In the genomic region with DNA sequence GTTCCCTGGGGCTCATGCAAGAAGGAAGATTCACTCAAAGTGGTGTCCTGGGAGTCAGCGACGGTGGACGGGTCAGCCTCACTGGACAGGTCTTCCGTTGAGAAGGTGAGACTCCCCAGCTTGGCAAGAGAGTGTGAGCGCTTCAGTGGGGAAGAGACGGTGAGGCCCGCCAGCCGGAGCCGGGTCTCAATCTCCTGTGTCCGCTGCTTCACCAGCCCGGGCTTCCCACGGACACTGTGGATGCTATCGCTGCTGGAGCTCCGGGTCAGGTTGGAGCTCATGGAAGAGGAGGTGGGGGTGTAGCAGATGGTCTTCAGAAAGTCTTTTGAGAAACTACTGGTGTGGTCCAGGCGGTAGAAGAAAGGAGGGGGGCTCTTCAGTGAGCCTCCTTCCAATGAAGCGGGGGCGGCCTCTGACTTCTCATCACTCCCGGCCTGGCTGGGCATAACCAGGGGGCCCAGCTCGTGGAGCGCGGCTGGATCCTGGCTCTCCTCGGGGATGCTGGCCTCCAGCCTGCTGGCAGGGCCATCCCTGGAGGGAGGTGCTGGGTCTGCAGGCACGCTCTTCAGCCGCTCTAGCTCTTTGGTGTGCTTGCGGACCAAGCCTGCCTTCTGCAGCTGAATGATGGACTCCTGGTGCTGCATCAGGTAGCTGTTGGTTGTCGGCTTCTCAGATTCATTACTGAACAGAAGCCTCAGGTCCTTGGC, we compare ENCODE assay signal across 21 cellular contexts. TPM values are rescaled to one million over a fixed set of nuclear protein-coding genes. Genes with fewer than 3 reads are reported as not detected.
A peak's percentile ranks its signal among the peaks of the same experiment; 100 is the strongest.
DNase-seq lines count a peak whose midpoint lies in the region; ATAC-seq and TF ChIP-seq lines count a peak whose summit lies in the region.
"Had no signal": no experiment of that assay in that cellular context is flagged by ENCODE, and none has a peak within 500 bp of the region (broad histone marks: within the 10 kb centered on the region; RNA-seq: fewer than 3 reads in every experiment).

No MANE protein-coding gene starts in this region.

- H3K36me3 Mint-ChIP-seq in natural killer cell treated with Interleukin-12 subunit alpha and Interleukin-12 subunit beta and Interleukin-15 and Interleukin-18, amount 100 ng/mL, for 72 hours: peaks cover 4% of the 10 kb centered on the region
- H3K36me3 Mint-ChIP-seq in natural killer cell: no peaks in the 10 kb centered on the region

- H3K27me3 Mint-ChIP-seq in natural killer cell treated with Interleukin-12 subunit alpha and Interleukin-12 subunit beta and Interleukin-15 and Interleukin-18, amount 100 ng/mL, for 72 hours: no peaks in the 10 kb centered on the region
- no peaks in the 10 kb centered on the region for H3K27me3 Mint-ChIP-seq in natural killer cell (ENCODE audit: low read depth in 2 of 2)
- H3K27me3 Mint-ChIP-seq: activated B cell treated with CpG ODN at 0.5 μM for 24 hours; activated naive CD8-positive, alpha-beta T cell treated with anti-CD3 and anti-CD28 coated beads, Interleukin-2, amount 50 U/mL, for 24 hours; type B pancreatic cell had no signal

- H3K4me3 ChIP-seq in aorta (ENCODE audit: low read length in 2 of 2): no peak overlapping the region
- H3K4me3 ChIP-seq: SJSA1 had no signal

- DNase-seq in natural killer cell treated with Interleukin-12 subunit alpha and Interleukin-12 subunit beta and Interleukin-15 and Interleukin-18, amount 100 ng/mL, for 72 hours (ENCODE audit: low spot score): peak; percentile 55
- DNase-seq in natural killer cell: no peak
- peak; percentile 63 for DNase-seq in left cardiac atrium
- no peak for DNase-seq in sciatic nerve (ENCODE audit: low spot score)
- DNase-seq in aorta: peak; percentile 73 to 90
- DNase-seq in NCI-H2196 (lab: John Stamatoyannopoulos, UW; ENCODE audit: unreplicated experiment): no peak
- DNase-seq: activated B cell treated with CpG ODN at 0.5 μM for 24 hours; activated naive CD8-positive, alpha-beta T cell treated with anti-CD3 and anti-CD28 coated beads, Interleukin-2, amount 50 U/mL, for 24 hours; cerebellar nuclear complex; foreskin keratinocyte; GDM1; NCI-H1105; NCI-H526; OCI-M1 had no signal

- H3K4me3 Mint-ChIP-seq in natural killer cell treated with Interleukin-12 subunit alpha and Interleukin-12 subunit beta and Interleukin-15 and Interleukin-18, amount 100 ng/mL, for 72 hours: no peak overlapping the region
- H3K4me3 Mint-ChIP-seq in natural killer cell: no peak overlapping the region
- H3K4me3 Mint-ChIP-seq: activated B cell treated with CpG ODN at 0.5 μM for 24 hours; activated naive CD8-positive, alpha-beta T cell treated with anti-CD3 and anti-CD28 coated beads, Interleukin-2, amount 50 U/mL, for 24 hours; activated T-helper 1 cell treated with anti-CD3 and anti-CD28 coated beads, Interleukin-12 subunit alpha, Interleukin-12 subunit beta, Interleukin-2, Interleukin-4 antibody, amounts not matched to agents 30 ng/mL and 10 ng/mL and 1 ng/mL, durations not matched to agents 14 hours and 24 hours and 36 hours; type B pancreatic cell had no signal

- intact Hi-C loops in natural killer cell (cut with micrococcal nuclease) (no loop called here), left cardiac atrium (cut with DNase I) (loop anchor here in 1 of 2 donors (5.0 kb wide), 1 partner anchor 121 kb away; no protein-coding TSS in a partner anchor), sciatic nerve (cut with DNase I) (no loop called here), aorta (cut with DNase I) (no loop called here)

- H3K27ac ChIP-seq in aorta (ENCODE audit: low read depth in 1 of 2, low read length in 2 of 2): peak overlapping the region in 1 of 2 donors; percentile 35
- H3K27ac ChIP-seq: C4-2B, foreskin keratinocyte, parathyroid adenoma, SJSA1 had no signal

- peak overlapping the region in 1 of 2 donors; percentile 43 for H3K27ac Mint-ChIP-seq in natural killer cell treated with Interleukin-12 subunit alpha and Interleukin-12 subunit beta and Interleukin-15 and Interleukin-18, amount 100 ng/mL, for 72 hours
- peak overlapping the region in 1 of 2 donors; percentile 59 for H3K27ac Mint-ChIP-seq in natural killer cell
- H3K27ac Mint-ChIP-seq: activated B cell treated with CpG ODN at 0.5 μM for 24 hours; activated naive CD8-positive, alpha-beta T cell treated with anti-CD3 and anti-CD28 coated beads, Interleukin-2, amount 50 U/mL, for 24 hours; activated T-helper 1 cell treated with anti-CD3 and anti-CD28 coated beads, Interleukin-12 subunit alpha, Interleukin-12 subunit beta, Interleukin-2, Interleukin-4 antibody, amounts not matched to agents 30 ng/mL and 10 ng/mL and 1 ng/mL, durations not matched to agents 14 hours and 24 hours and 36 hours had no signal

- 43 to 48% methylated on average over 26 of the region's 26 CpGs for WGBS in aorta, 2 donors

- no peak for TF ChIP-seq CTCF in natural killer cell (IDR thresholded peaks at IDR 0.05)

- H3K36me3 ChIP-seq in aorta (ENCODE audit: control insufficient read depth in 1 of 2, insufficient read depth in 2 of 2, low read length in 1 of 2): peaks cover 2 to 3% of the 10 kb centered on the region in 2 donors

- peaks cover 0 to 1% of the 10 kb centered on the region in 2 donors for H3K4me1 ChIP-seq in aorta (ENCODE audit: control insufficient read depth in 1 of 2, insufficient read depth in 2 of 2, low read length in 2 of 2)
- H3K4me1 ChIP-seq: foreskin keratinocyte, SJSA1 had no signal

- H3K9me3 Mint-ChIP-seq in natural killer cell treated with Interleukin-12 subunit alpha and Interleukin-12 subunit beta and Interleukin-15 and Interleukin-18, amount 100 ng/mL, for 72 hours: no peaks in the 10 kb centered on the region
- no peaks in the 10 kb centered on the region for H3K9me3 Mint-ChIP-seq in natural killer cell
- H3K9me3 Mint-ChIP-seq: activated B cell treated with CpG ODN at 0.5 μM for 24 hours; activated naive CD8-positive, alpha-beta T cell treated with anti-CD3 and anti-CD28 coated beads, Interleukin-2, amount 50 U/mL, for 24 hours; activated T-helper 1 cell treated with anti-CD3 and anti-CD28 coated beads, Interleukin-12 subunit alpha, Interleukin-12 subunit beta, Interleukin-2, Interleukin-4 antibody, amounts not matched to agents 30 ng/mL and 10 ng/mL and 1 ng/mL, durations not matched to agents 14 hours and 24 hours and 36 hours; type B pancreatic cell had no signal

- peaks cover 0 to 5% of the 10 kb centered on the region in 2 donors for H3K4me1 Mint-ChIP-seq in natural killer cell treated with Interleukin-12 subunit alpha and Interleukin-12 subunit beta and Interleukin-15 and Interleukin-18, amount 100 ng/mL, for 72 hours (ENCODE audit: low read depth in 2 of 2)
- H3K4me1 Mint-ChIP-seq in natural killer cell: no peaks in the 10 kb centered on the region
- H3K4me1 Mint-ChIP-seq: activated B cell treated with CpG ODN at 0.5 μM for 24 hours; activated naive CD8-positive, alpha-beta T cell treated with anti-CD3 and anti-CD28 coated beads, Interleukin-2, amount 50 U/mL, for 24 hours had no signal

- no peaks in the 10 kb centered on the region for H3K9me3 ChIP-seq in aorta (ENCODE audit: control insufficient read depth, low read length)
- H3K9me3 ChIP-seq: SJSA1 had no signal

- H3K27me3 ChIP-seq in aorta (ENCODE audit: control insufficient read depth in 1 of 2, insufficient read depth in 2 of 2, low read length in 1 of 2): no peaks in the 10 kb centered on the region
- H3K27me3 ChIP-seq: foreskin keratinocyte, SJSA1 had no signal

- ATAC-seq in natural killer cell treated with Interleukin-12 subunit alpha and Interleukin-12 subunit beta and Interleukin-15 and Interleukin-18, amount 100 ng/mL, for 72 hours: no peak
- no peak for ATAC-seq in natural killer cell
- peak; percentile 77 to 88 for ATAC-seq in left cardiac atrium
- ATAC-seq in sciatic nerve: peak; percentile 60
- peak; percentile 68 for ATAC-seq in aorta (ENCODE audit: low FRiP score)
- ATAC-seq in GM18517 (IDR thresholded peaks at IDR 0.05; ENCODE audit: unreplicated experiment): no peak
- ATAC-seq in GM19397 (IDR thresholded peaks at IDR 0.05; ENCODE audit: unreplicated experiment): no peak
- ATAC-seq: activated naive CD8-positive, alpha-beta T cell treated with anti-CD3 and anti-CD28 coated beads, Interleukin-2, amount 50 U/mL, for 24 hours; foreskin keratinocyte had no signal

RNA-seq across cellular contexts. Expression of gene CORO1C, which starts 56.9 kb away (rescaled TPM):
- 10 to 100 TPM; 68.9 to 69.5 TPM for total RNA-seq in natural killer cell treated with Interleukin-12 subunit alpha and Interleukin-12 subunit beta and Interleukin-15 and Interleukin-18, amount 100 ng/mL, for 72 hours
- total RNA-seq in natural killer cell: 10 to 100 TPM; 28.9 to 43.5 (median 36.0) TPM
- 100 to 1,000 TPM in 1 of 2 donors, 10 to 100 TPM in 1; 95.0 to 109 TPM for total RNA-seq in left cardiac atrium
- total RNA-seq in sciatic nerve: 194 TPM
- 100 to 1,000 TPM; 207 to 387 TPM for total RNA-seq in aorta
- polyA plus RNA-seq in aorta: 100 to 1,000 TPM in 1 of 2 donors, 10 to 100 TPM in 1; 68.0 to 145 TPM

Comparison
In these comparisons a context has a peak if more than half of its experiments do, and no peak if none do; other contexts are left out.
1. DNase-seq: peak in natural killer cell treated with Interleukin-12 subunit alpha and Interleukin-12 subunit beta and Interleukin-15 and Interleukin-18, amount 100 ng/mL, for 72 hours (single experiment), left cardiac atrium (single experiment) and aorta (2 of 2); none in natural killer cell (single experiment), sciatic nerve (single experiment) and NCI-H2196 (single experiment).
2. ATAC-seq: peak in left cardiac atrium (2 of 2), sciatic nerve (single experiment) and aorta (single experiment); none in natural killer cell treated with Interleukin-12 subunit alpha and Interleukin-12 subunit beta and Interleukin-15 and Interleukin-18, amount 100 ng/mL, for 72 hours (0 of 2), natural killer cell (0 of 3), GM18517 (single experiment) and GM19397 (single experiment).